ENCODE assay signal across 22 cellular contexts in genomic region chr11:82857145-82857544, GRCh38. TPM values are rescaled to one million over a fixed set of nuclear protein-coding genes. Genes with fewer than 3 reads are reported as not detected.
DNase-seq lines count a peak whose midpoint lies in the region; ATAC-seq, FAIRE-seq and TF ChIP-seq lines count a peak whose summit lies in the region.
"Had no signal": no experiment of that assay in that cellular context is flagged by ENCODE, and none has a peak within 500 bp of the region (broad histone marks: within the 10 kb centered on the region; RNA-seq: fewer than 3 reads in every experiment).

No MANE protein-coding gene starts in this region.

- no peak overlapping the region for H3K4me2 ChIP-seq in K562 (ENCODE audit: insufficient read depth, low read length)
- H3K4me2 ChIP-seq: A549, GM23338 had no signal

- no peak for DNase-seq in HEK293T (ENCODE audit: extremely low spot score)
- DNase-seq in Panc1 (ENCODE audit: low read depth, low spot score), result no peak
- DNase-seq in K562 (ENCODE audit: extremely low read depth in 1 of 4, low spot score in 3 of 4), result no peak
- no peak for DNase-seq in RCC 7860 (ENCODE audit: low spot score)
- no peak for DNase-seq in activated CD8-positive, alpha-beta T cell treated with anti-CD3 and anti-CD28 coated beads for 36 hours
- DNase-seq: 8988T; C1 segment of cervical spinal cord; Calu3; CD4-positive, alpha-beta memory T cell; COR-L47; DMS153; DND-41; H9; HFFc6 had no signal

- intact Hi-C loops in Panc1 (cut with micrococcal nuclease; ENCODE audit: unreplicated experiment) (no loop called here), K562 (cut with micrococcal nuclease) (no loop called here)
- intact Hi-C loops in activated CD8-positive, alpha-beta T cell treated with anti-CD3 and anti-CD28 coated beads for 36 hours (cut with micrococcal nuclease), result no loop called here

- H3K4me1 Mint-ChIP-seq in activated CD8-positive, alpha-beta T cell treated with anti-CD3 and anti-CD28 coated beads for 36 hours (ENCODE audit: low read depth), result peaks cover 3% of the 10 kb centered on the region
- H3K4me1 Mint-ChIP-seq: GM23338, H9 had no signal

- peaks cover 6% of the 10 kb centered on the region for H3K36me3 Mint-ChIP-seq in activated CD8-positive, alpha-beta T cell treated with anti-CD3 and anti-CD28 coated beads for 36 hours (ENCODE audit: low read depth)

- no peaks in the 10 kb centered on the region; the same call in 1 of the 2 replicates for H3K36me3 ChIP-seq in ACC112 (ENCODE audit: insufficient read depth, low read length)
- no peaks in the 10 kb centered on the region for H3K36me3 ChIP-seq in Panc1 (ENCODE audit: control insufficient read depth, insufficient read depth, low read length)
- no peaks in the 10 kb centered on the region for H3K36me3 ChIP-seq in K562 (ENCODE audit: control insufficient read depth, insufficient read depth, low read length)

- 82% methylated on average over 2 of the region's 2 CpGs for WGBS in K562 (ENCODE audit: insufficient coverage, low coverage, missing lambda C conversion rate)

- no peak overlapping the region for H3K27ac Mint-ChIP-seq in activated CD8-positive, alpha-beta T cell treated with anti-CD3 and anti-CD28 coated beads for 36 hours
- H3K27ac Mint-ChIP-seq: GM23338 had no signal

- peaks cover 2% of the 10 kb centered on the region for H3K79me2 ChIP-seq in ACC112 (ENCODE audit: control insufficient read depth, insufficient read depth, low read length, unreplicated experiment)
- H3K79me2 ChIP-seq in K562 (ENCODE audit: control insufficient read depth, insufficient read depth, low read length), result no peaks in the 10 kb centered on the region

- H3K27ac ChIP-seq in ACC112 (ENCODE audit: low read depth, low read length) (peak overlapping the region; percentile 97), Panc1 (ENCODE audit: low read length) (peak overlapping the region; percentile 83), K562 (ENCODE audit: extremely low read depth, low read depth, low read length) (no peak overlapping the region)

- H4K20me1 ChIP-seq in K562 (replicated peaks; ENCODE audit: control insufficient read depth, insufficient read depth, low read length), result no peaks in the 10 kb centered on the region; the same call in 1 of the 2 replicates

- no peaks in the 10 kb centered on the region for H3K9me3 ChIP-seq in Panc1 (ENCODE audit: control insufficient read depth, insufficient read depth, low read depth, low read length)
- H3K9me3 ChIP-seq in K562 (replicated peaks; ENCODE audit: control insufficient read depth, insufficient read depth, low read depth, low read length), result no peaks in the 10 kb centered on the region
- H3K9me3 ChIP-seq: A549 had no signal

- no peak for TF ChIP-seq RAD21 in K562 (CRISPR knock-in tag; conservative IDR thresholded peaks at IDR 0.05 in 1 of 2, IDR thresholded peaks at IDR 0.05 in 1 of 2)

- POLR2A ChIA-PET in HEK293T (lab: Yijun Ruan, JAX), result no interaction called here
- POLR2A ChIA-PET in Panc1 (lab: Charles Lee), result interaction anchor here (0.6 kb wide), 1 partner anchor 138 kb away, joined by 4 read pairs; no protein-coding TSS in a partner anchor
- POLR2A ChIA-PET in K562 (lab: Yijun Ruan, JAX), result no interaction called here
- POLR2A ChIA-PET in activated CD8-positive, alpha-beta T cell treated with anti-CD3 and anti-CD28 coated beads for 36 hours (lab: Charles Lee), result no interaction called here

- no peak overlapping the region for H3K9ac ChIP-seq in K562 (ENCODE audit: insufficient read depth in 1 of 2, low read depth in 2 of 2, low read length in 2 of 2)

- TF ChIP-seq EP300 in K562 (IDR thresholded peaks at IDR 0.05; ENCODE audit: low read length), result no peak

- no peak for TF ChIP-seq POLR2A in K562 (conservative IDR thresholded peaks at IDR 0.05)

- no peaks in the 10 kb centered on the region for H3K9me1 ChIP-seq in K562 (ENCODE audit: control insufficient read depth, insufficient read depth, low read length)

- H3K4me3 ChIP-seq in ACC112 (ENCODE audit: low read depth, low read length) (no peak overlapping the region), Panc1 (ENCODE audit: low read depth in 2 of 2, low read length in 2 of 2) (no peak overlapping the region), K562 (no peak overlapping the region)
- H3K4me3 ChIP-seq: A549, GM23338 had no signal

- H3K9me3 Mint-ChIP-seq in activated CD8-positive, alpha-beta T cell treated with anti-CD3 and anti-CD28 coated beads for 36 hours, result no peaks in the 10 kb centered on the region
- H3K9me3 Mint-ChIP-seq: CD4-positive, alpha-beta memory T cell; GM23338; H9 had no signal

- no peak overlapping the region for H2AFZ ChIP-seq in ACC112 (ENCODE audit: low read length, unreplicated experiment)
- H2AFZ ChIP-seq in K562 (ENCODE audit: low read depth, low read length), result no peak overlapping the region
- H2AFZ ChIP-seq: GM23338 had no signal

- H3K4me3 Mint-ChIP-seq in activated CD8-positive, alpha-beta T cell treated with anti-CD3 and anti-CD28 coated beads for 36 hours, result no peak overlapping the region
- H3K4me3 Mint-ChIP-seq: CD4-positive, alpha-beta memory T cell; GM23338; H9 had no signal

- CTCF ChIA-PET in HEK293T (lab: Yijun Ruan, JAX) (no interaction called here), Panc1 (lab: Charles Lee) (no interaction called here), K562 (lab: Yijun Ruan, JAX; ENCODE audit: low intra/inter-chr PET ratio) (no interaction called here)
- CTCF ChIA-PET in activated CD8-positive, alpha-beta T cell treated with anti-CD3 and anti-CD28 coated beads for 36 hours (lab: Charles Lee), result interaction anchor here (0.5 to 2.5 kb wide), 2 partner anchors 10 to 28 kb away, joined by 3 to 8 read pairs; no protein-coding TSS in a partner anchor

- ATAC-seq in Panc1 (no peak), K562 (no peak), HG03095 (IDR thresholded peaks at IDR 0.05; ENCODE audit: unreplicated experiment) (no peak), GM18517 (IDR thresholded peaks at IDR 0.05; ENCODE audit: unreplicated experiment) (no peak)
- ATAC-seq in activated CD8-positive, alpha-beta T cell treated with anti-CD3 and anti-CD28 coated beads for 36 hours, result no peak
- ATAC-seq: GM23338, HCT116 had no signal

- BruUV-seq in Panc1 (replicated peaks; lab: Mats Ljungman, UMichigan) (no TSS peak), K562 (replicated peaks; lab: Mats Ljungman, UMichigan) (no TSS peak)

- H3K27me3 ChIP-seq in ACC112 (ENCODE audit: insufficient read depth, low read length) (no peaks in the 10 kb centered on the region), Panc1 (ENCODE audit: control insufficient read depth, insufficient read depth, low read length) (no peaks in the 10 kb centered on the region), K562 (ENCODE audit: control insufficient read depth in 2 of 2, insufficient read depth in 2 of 2, low read length in 2 of 2) (no peaks in the 10 kb centered on the region)

- TF ChIP-seq CTCF in Panc1 (IDR thresholded peaks at IDR 0.05) (no peak), K562 (IDR thresholded peaks at IDR 0.05 in 2 of 3, conservative IDR thresholded peaks at IDR 0.05 in 1 of 3; ENCODE audit: insufficient read depth in 2 of 3, low read depth in 1 of 3, low read length in 3 of 3) (no peak)
- TF ChIP-seq CTCF in activated CD8-positive, alpha-beta T cell treated with anti-CD3 and anti-CD28 coated beads for 36 hours (IDR thresholded peaks at IDR 0.05), result no peak

- FAIRE-seq in K562 (lab: Jason Lieb, UNC), result no peak
- no peak for FAIRE-seq in RCC 7860 (lab: Jason Lieb, UNC)
- FAIRE-seq: A549, G401.6, GM18507 had no signal

- H3K4me1 ChIP-seq in ACC112 (ENCODE audit: control insufficient read depth, insufficient read depth, low read length, unreplicated experiment), result peaks cover 59% of the 10 kb centered on the region
- H3K4me1 ChIP-seq in Panc1 (ENCODE audit: control insufficient read depth, insufficient read depth, low read length), result peaks cover 32% of the 10 kb centered on the region
- no peaks in the 10 kb centered on the region for H3K4me1 ChIP-seq in K562 (replicated peaks in 1 of 2; ENCODE audit: control insufficient read depth in 2 of 2, insufficient read depth in 2 of 2, low read length in 2 of 2)

- H3K27me3 Mint-ChIP-seq in activated CD8-positive, alpha-beta T cell treated with anti-CD3 and anti-CD28 coated beads for 36 hours, result no peaks in the 10 kb centered on the region
- H3K27me3 Mint-ChIP-seq: CD4-positive, alpha-beta memory T cell had no signal

- in situ Hi-C loops in Panc1 (cut with HindIII; ENCODE audit: low pct_unique_long_range_greater_than_20kb, low sequenced_read_pairs) (no loop called here), K562 (cut with MboI) (loop anchor here (25.0 kb wide), 1 partner anchor 955 kb away; no protein-coding TSS in a partner anchor)

RNA-seq across cellular contexts. Expression of gene PRCP, which starts 43.1 kb away (rescaled TPM):
- total RNA-seq in Panc1 (2021; ENCODE audit: unreplicated experiment) (57.0 TPM), K562 (2014; rRNA removed) (9.5 and 14.4 TPM in 2 replicates), K562 (2014; rRNA removed; fragmentation: Illumina TruSeq; extraction: Trizol) (23.2 and 25.3 TPM in 2 replicates), K562 (2015; rRNA removed; fragmentation: Illumina TruSeq; extraction: Trizol) (20.5 and 20.8 TPM in 2 replicates), K562 (2021) (21.2 and 23.2 TPM in 2 replicates)
- 43.6 TPM for polyA plus RNA-seq in Panc1 (2012; ENCODE audit: insufficient read length)
- total RNA-seq in K562 (2011; cell fraction: chromatin; rRNA removed; ENCODE audit: low replicate concordance), result 22.7 and 29.7 TPM in 2 replicates
- 29.9 and 32.9 TPM in 2 replicates for total RNA-seq in K562 (2011; cell fraction: nucleolus; rRNA removed)
- total RNA-seq in K562 (2011; cell fraction: nucleoplasm; rRNA removed), result 38.2 and 50.3 TPM in 2 replicates
- polyA plus RNA-seq in K562 (2011; rRNA removed) (39.7 and 43.1 TPM in 2 replicates), K562 (2014; fragmentation: Illumina TruSeq; extraction: Trizol) (22.5 and 28.1 TPM in 2 replicates), K562 (2014; fragmentation: Nextera tagmentation; extraction: Ambion mirVana) (10 to 100 TPM; 28.5 to 34.9 TPM), K562 (2014; rRNA removed) (16.7 and 17.3 TPM in 2 replicates)
- polyA plus RNA-seq in K562 (2011; cell fraction: cytosol; rRNA removed), result 18.0 and 35.3 TPM in 2 replicates
- polyA plus RNA-seq in K562 (2011; cell fraction: nucleus; rRNA removed), result 8.1 and 13.7 TPM in 2 replicates
- 20.7 and 28.3 TPM in 2 replicates for polyA plus RNA-seq in K562 (2012)
- 42.3 and 48.9 TPM in 2 replicates for polyA minus RNA-seq in K562 (2011; rRNA and poly(A)+ RNA removed)
- 19.0 and 20.6 TPM in 2 replicates for polyA minus RNA-seq in K562 (2011; cell fraction: cytosol; rRNA and poly(A)+ RNA removed)
- 6.9 and 12.4 TPM in 2 replicates for polyA minus RNA-seq in K562 (2011; cell fraction: nucleus; rRNA and poly(A)+ RNA removed)
- total RNA-seq in activated CD8-positive, alpha-beta T cell treated with anti-CD3 and anti-CD28 coated beads for 36 hours, result 10 to 100 TPM; 21.8 to 29.9 TPM

RNA-seq across cellular contexts. Expression of gene DDIAS, which starts 44.4 kb away (rescaled TPM):
- total RNA-seq in Panc1 (2021; ENCODE audit: unreplicated experiment) (22.9 TPM), K562 (2014; rRNA removed) (9.4 and 13.8 TPM in 2 replicates), K562 (2014; rRNA removed; fragmentation: Illumina TruSeq; extraction: Trizol) (22.6 and 23.3 TPM in 2 replicates), K562 (2015; rRNA removed; fragmentation: Illumina TruSeq; extraction: Trizol) (21.1 and 23.7 TPM in 2 replicates), K562 (2021) (15.4 and 17.6 TPM in 2 replicates)
- polyA plus RNA-seq in Panc1 (2012; ENCODE audit: insufficient read length), result 5.9 TPM
- 5.5 and 14.6 TPM in 2 replicates for total RNA-seq in K562 (2011; cell fraction: chromatin; rRNA removed; ENCODE audit: low replicate concordance)
- 3.8 and 5.8 TPM in 2 replicates for total RNA-seq in K562 (2011; cell fraction: nucleolus; rRNA removed)
- 6.6 and 9.5 TPM in 2 replicates for total RNA-seq in K562 (2011; cell fraction: nucleoplasm; rRNA removed)
- polyA plus RNA-seq in K562 (2011; rRNA removed) (21.3 and 23.7 TPM in 2 replicates), K562 (2014; fragmentation: Illumina TruSeq; extraction: Trizol) (19.4 and 27.2 TPM in 2 replicates), K562 (2014; fragmentation: Nextera tagmentation; extraction: Ambion mirVana) (10 to 100 TPM; 11.8 to 23.9 TPM), K562 (2014; rRNA removed) (11.1 and 14.9 TPM in 2 replicates)
- polyA plus RNA-seq in K562 (2011; cell fraction: cytosol; rRNA removed), result 7.2 and 10.6 TPM in 2 replicates
- 9.6 and 12.2 TPM in 2 replicates for polyA plus RNA-seq in K562 (2011; cell fraction: nucleus; rRNA removed)
- polyA plus RNA-seq in K562 (2012), result 8.9 and 15.6 TPM in 2 replicates
- 16.9 and 18.8 TPM in 2 replicates for polyA minus RNA-seq in K562 (2011; rRNA and poly(A)+ RNA removed)
- polyA minus RNA-seq in K562 (2011; cell fraction: cytosol; rRNA and poly(A)+ RNA removed), result 5.6 and 7.8 TPM in 2 replicates
- polyA minus RNA-seq in K562 (2011; cell fraction: nucleus; rRNA and poly(A)+ RNA removed), result 5.5 and 9.6 TPM in 2 replicates
- 10 to 100 TPM; 19.5 to 22.3 TPM for total RNA-seq in activated CD8-positive, alpha-beta T cell treated with anti-CD3 and anti-CD28 coated beads for 36 hours
